8 cellular contexts compared by ENCODE assay signal in the genomic region with DNA sequence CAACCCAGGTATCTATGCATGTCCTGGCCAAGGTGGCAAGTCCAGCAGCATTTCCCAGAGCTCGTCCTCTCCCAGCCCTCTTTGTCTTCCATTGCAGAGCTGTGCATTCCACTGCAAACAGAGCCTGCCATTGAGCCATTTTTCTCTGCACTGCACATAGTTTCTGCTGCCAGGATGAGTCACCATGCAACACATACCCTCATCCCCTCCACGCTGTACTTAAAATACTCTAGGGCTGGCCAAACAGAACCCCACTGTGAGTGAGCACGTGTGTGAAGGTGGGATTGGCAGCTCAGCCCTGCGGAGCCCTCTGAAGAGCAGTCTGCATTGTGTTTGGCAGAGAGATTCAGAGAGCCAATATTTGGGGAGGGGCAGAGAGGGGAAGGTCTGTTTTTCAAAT. TPM values are rescaled to one million over a fixed set of nuclear protein-coding genes. Genes with fewer than 3 reads are reported as not detected.
DNase-seq lines count a peak whose midpoint lies in the region; ATAC-seq, FAIRE-seq and TF ChIP-seq lines count a peak whose summit lies in the region.

No MANE protein-coding gene starts in this region.

- H3K4me1 ChIP-seq in IMR-90 (ENCODE audit: control insufficient read depth, insufficient read depth, low read length): peaks cover 3% of the 10 kb centered on the region; the same call in 1 of the 2 replicates
- H3K4me1 ChIP-seq in small intestine (ENCODE audit: control insufficient read depth in 2 of 2, insufficient read depth in 1 of 2, low read depth in 1 of 2, low read length in 1 of 2): peaks cover 3 to 5% of the 10 kb centered on the region in 2 donors
- H3K4me1 ChIP-seq in Karpas-422 (ENCODE audit: low read length): peaks cover 5% of the 10 kb centered on the region

- H4K20me1 ChIP-seq in IMR-90 (ENCODE audit: insufficient read depth, low read length): no peaks in the 10 kb centered on the region
- no peaks in the 10 kb centered on the region for H4K20me1 ChIP-seq in Karpas-422 (ENCODE audit: insufficient read depth, low read depth, low read length)

- no peak overlapping the region for H3K23ac ChIP-seq in IMR-90 (ENCODE audit: low read depth, low read length)

- FAIRE-seq in small intestine (lab: Jason Lieb, UNC): no peak

- POLR2A ChIA-PET in IMR-90 (lab: Charles Lee; ENCODE audit: unreplicated experiment): no interaction called here

- H3K4me2 ChIP-seq in IMR-90 (ENCODE audit: low read depth, low read length) (no peak overlapping the region), Karpas-422 (ENCODE audit: low read depth, low read length, poor library complexity, severe bottlenecking) (no peak overlapping the region)

- H3K56ac ChIP-seq in IMR-90 (ENCODE audit: extremely low read depth, insufficient read depth, low read length): no peak overlapping the region

- H3K4me3 ChIP-seq in IMR-90 (ENCODE audit: insufficient read depth, low read depth, low read length): no peak overlapping the region
- H3K4me3 ChIP-seq in small intestine (ENCODE audit: low read depth in 1 of 2, low read length in 2 of 2): peak overlapping the region; percentile 14 to 34
- H3K4me3 ChIP-seq in Karpas-422 (ENCODE audit: low read length): no peak overlapping the region

- dilution Hi-C loops in IMR-90 (cut with HindIII; ENCODE audit: low sequenced_read_pairs, unreplicated experiment): no loop called here

- H2AK5ac ChIP-seq in IMR-90 (ENCODE audit: low read depth, low read length): no peak overlapping the region

- no peak for TF ChIP-seq CTCF in IMR-90 (conservative IDR thresholded peaks at IDR 0.05; ENCODE audit: low read depth, low read length)

- intact Hi-C loops in IMR-90 (cut with micrococcal nuclease): no loop called here
- intact Hi-C loops in head of caudate nucleus (cut with DNase I): loop anchor here (10.0 kb wide), 2 partner anchors 108 to 242 kb away; no protein-coding TSS in a partner anchor
- intact Hi-C loops in left colon (cut with DNase I, micrococcal nuclease): no loop called here

- DNase-seq in IMR-90 (peak; percentile 85), head of caudate nucleus (peak in 28 of 42 donors; percentile 26 to 89 (median 63)), small intestine (peak; percentile 57), Karpas-422 (no peak), left colon (no peak)
- no peak for DNase-seq in activated CD8-positive, alpha-beta memory T cell treated with anti-CD3 and anti-CD28 coated beads, Interleukin-2, amount 50 U/mL, for 4 hours

- CTCF ChIA-PET in IMR-90 (lab: Yijun Ruan, JAX): no interaction called here

- H3K27me3 ChIP-seq in IMR-90 (ENCODE audit: control insufficient read depth, insufficient read depth, low read length) (peaks cover 7% of the 10 kb centered on the region), small intestine (ENCODE audit: control insufficient read depth in 2 of 2, insufficient read depth in 2 of 2, low read length in 2 of 2) (no peaks in the 10 kb centered on the region), Karpas-422 (ENCODE audit: low read length) (no peaks in the 10 kb centered on the region)

- peak overlapping the region; percentile 10 for H2AK9ac ChIP-seq in IMR-90 (replicated peaks; ENCODE audit: low read depth, low read length, poor library complexity)

- H4K5ac ChIP-seq in IMR-90 (ENCODE audit: low read depth, low read length): no peak overlapping the region

- no peak for TF ChIP-seq POLR2A in IMR-90 (IDR thresholded peaks at IDR 0.05; ENCODE audit: low read depth, low read length)

- in situ Hi-C loops in IMR-90 (cut with MboI; ENCODE audit: low sequenced_read_pairs): loop anchor here (25.0 kb wide), 2 partner anchors 965 to 1610 kb away; a partner anchor contains a TSS

- H2AFZ ChIP-seq in IMR-90 (replicated peaks; ENCODE audit: low read length, poor library complexity) (peak overlapping the region; percentile 38), Karpas-422 (ENCODE audit: low read length) (no peak overlapping the region)

- no peak overlapping the region for H2BK5ac ChIP-seq in IMR-90 (ENCODE audit: low read depth, low read length, poor library complexity, severe bottlenecking)

- H4K8ac ChIP-seq in IMR-90 (ENCODE audit: low read depth in 2 of 2, low read length in 2 of 2): no peak overlapping the region; a peak in 1 of 4 replicates

- peak; percentile 24; the same call in 1 of the 2 replicates for TF ChIP-seq RAD21 in IMR-90 (IDR thresholded peaks at IDR 0.05; ENCODE audit: low read length)

- H3K14ac ChIP-seq in IMR-90 (replicated peaks; ENCODE audit: low read depth, low read length): no peak overlapping the region

- no peaks in the 10 kb centered on the region for H3K79me2 ChIP-seq in Karpas-422 (ENCODE audit: low read length)

- H4K91ac ChIP-seq in IMR-90 (ENCODE audit: insufficient read depth, low read depth, low read length): no peak overlapping the region

- H2BK120ac ChIP-seq in IMR-90 (ENCODE audit: low read depth, low read length): no peak overlapping the region

- H3K9ac ChIP-seq in IMR-90 (ENCODE audit: low read depth, low read length) (no peak overlapping the region), Karpas-422 (ENCODE audit: low read length) (no peak overlapping the region)

- no peak overlapping the region for H2BK15ac ChIP-seq in IMR-90 (ENCODE audit: low read depth, low read length)

- no peak overlapping the region for H2BK20ac ChIP-seq in IMR-90 (ENCODE audit: low read depth, low read length)

- no peak overlapping the region for H3K18ac ChIP-seq in IMR-90 (ENCODE audit: low read depth, low read length)

- no peak overlapping the region for H3K27ac ChIP-seq in IMR-90 (ENCODE audit: insufficient read depth, low read length)
- peak overlapping the region; percentile 85 to 92 for H3K27ac ChIP-seq in small intestine (ENCODE audit: low read depth in 1 of 2, low read length in 1 of 2)
- no peak overlapping the region for H3K27ac ChIP-seq in Karpas-422 (ENCODE audit: low read length)

- no peak overlapping the region for H3K4ac ChIP-seq in IMR-90 (ENCODE audit: low read depth, low read length)

- no peaks in the 10 kb centered on the region for H3K36me3 ChIP-seq in IMR-90 (ENCODE audit: control insufficient read depth, insufficient read depth, low read length)
- H3K36me3 ChIP-seq in small intestine (ENCODE audit: control insufficient read depth in 2 of 2, insufficient read depth in 2 of 2, low read length in 2 of 2): no peaks in the 10 kb centered on the region
- H3K36me3 ChIP-seq in Karpas-422 (ENCODE audit: insufficient read depth, low read length): no peaks in the 10 kb centered on the region

- H3K9me2 ChIP-seq in Karpas-422 (replicated peaks; ENCODE audit: insufficient read depth, low read length): no peaks in the 10 kb centered on the region

- WGBS in IMR-90 (ENCODE audit: extremely low coverage in 2 of 2, insufficient read length in 1 of 2), 2 experiments: 0% methylated on average over 1 of the region's 4 CpGs; no CpG with 5 or more reads in 1 of the 2 experiments
- 9 to 39% (median 14%) methylated on average over 4 of the region's 4 CpGs for WGBS in small intestine, 3 donors

- BruUV-seq in IMR-90 (replicated peaks; lab: Mats Ljungman, UMichigan): no TSS peak

- H3K9me3 ChIP-seq in IMR-90 (ENCODE audit: control insufficient read depth, insufficient read depth, low read length) (no peaks in the 10 kb centered on the region), small intestine (ENCODE audit: control insufficient read depth, low read depth) (no peaks in the 10 kb centered on the region), Karpas-422 (ENCODE audit: low read length) (no peaks in the 10 kb centered on the region)

- ATAC-seq in IMR-90 (ENCODE audit: low read depth): peak; percentile 30
- ATAC-seq in SK-N-SH treated with all-trans-retinoic acid at 6 μM for 48 hours: peak; percentile 60
- no peak for ATAC-seq in HG03571 (IDR thresholded peaks at IDR 0.05; ENCODE audit: unreplicated experiment)
- no peak for ATAC-seq in left colon

- peaks cover 6 to 7% of the 10 kb centered on the region in 2 experiments; a peak in 3 of 4 replicates for H3K79me1 ChIP-seq in IMR-90 (ENCODE audit: low read depth in 1 of 2, low read length in 2 of 2)

- H3K9me1 ChIP-seq in IMR-90 (ENCODE audit: insufficient read depth, low read length): no peaks in the 10 kb centered on the region; the same call in 1 of the 2 replicates

TF ChIP-seq in IMR-90, 13 proteins besides CTCF, POLR2A, EP300 and RAD21 (continues in another document):
- TF ChIP-seq RFX5 (IDR thresholded peaks at IDR 0.05; ENCODE audit: low read depth, low read length) (no peak), FOS (IDR thresholded peaks at IDR 0.05; ENCODE audit: low read depth, low read length) (peak; percentile 88), SMC3 (IDR thresholded peaks at IDR 0.05; ENCODE audit: low read depth, low read length) (no peak), MAZ (IDR thresholded peaks at IDR 0.05; ENCODE audit: borderline replicate concordance, low read depth, low read length) (peak; percentile 24; the same call in 1 of the 2 replicates), CEBPB (IDR thresholded peaks at IDR 0.05; ENCODE audit: low read depth, low read length) (peak; percentile 49; the same call in 1 of the 2 replicates), MAFK (IDR thresholded peaks at IDR 0.05; ENCODE audit: low read depth, low read length) (no peak)

TF ChIP-seq in SK-N-SH treated with all-trans-retinoic acid at 6 μM for 48 hours, 23 proteins besides CTCF, POLR2A, EP300 and RAD21 (continues in another document):
- no peak for TF ChIP-seq ESRRG (CRISPR knock-in tag; IDR thresholded peaks at IDR 0.05)
- TF ChIP-seq ZNF565 (CRISPR knock-in tag; conservative IDR thresholded peaks at IDR 0.05; ENCODE audit: low read depth): no peak
- no peak for TF ChIP-seq TOX (CRISPR knock-in tag; IDR thresholded peaks at IDR 0.05; ENCODE audit: borderline replicate concordance)
- no peak for TF ChIP-seq OSR1 (CRISPR knock-in tag; IDR thresholded peaks at IDR 0.05)
- no peak for TF ChIP-seq PPARA (CRISPR knock-in tag; IDR thresholded peaks at IDR 0.05; ENCODE audit: borderline replicate concordance)
- TF ChIP-seq, protein P1, sequence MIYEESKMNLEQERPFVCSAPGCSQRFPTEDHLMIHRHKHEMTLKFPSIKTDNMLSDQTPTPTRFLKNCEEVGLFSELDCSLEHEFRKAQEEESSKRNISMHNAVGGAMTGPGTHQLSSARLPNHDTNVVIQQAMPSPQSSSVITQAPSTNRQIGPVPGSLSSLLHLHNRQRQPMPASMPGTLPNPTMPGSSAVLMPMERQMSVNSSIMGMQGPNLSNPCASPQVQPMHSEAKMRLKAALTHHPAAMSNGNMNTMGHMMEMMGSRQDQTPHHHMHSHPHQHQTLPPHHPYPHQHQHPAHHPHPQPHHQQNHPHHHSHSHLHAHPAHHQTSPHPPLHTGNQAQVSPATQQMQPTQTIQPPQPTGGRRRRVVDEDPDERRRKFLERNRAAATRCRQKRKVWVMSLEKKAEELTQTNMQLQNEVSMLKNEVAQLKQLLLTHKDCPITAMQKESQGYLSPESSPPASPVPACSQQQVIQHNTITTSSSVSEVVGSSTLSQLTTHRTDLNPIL (CRISPR knock-in tag; IDR thresholded peaks at IDR 0.05; ENCODE audit: low read depth): no peak
- TF ChIP-seq RARB (CRISPR knock-in tag; IDR thresholded peaks at IDR 0.05): no peak

RNA-seq across cellular contexts. Expression of a gene that starts 3.9 kb away (rescaled TPM):
- 14.5 and 20.3 TPM in 2 replicates for total RNA-seq in IMR-90 (2012; rRNA removed)
- 22.1 and 24.6 TPM in 2 replicates for polyA plus RNA-seq in IMR-90 (2012; rRNA removed)
- 11.4 and 12.3 TPM in 2 replicates for polyA plus RNA-seq in IMR-90 (2012; cell fraction: cytosol; rRNA removed)
- polyA plus RNA-seq in IMR-90 (2012; cell fraction: nucleus; rRNA removed; ENCODE audit: low replicate concordance): 3.0 and 8.8 TPM in 2 replicates
- 100 to 1,000 TPM; 216 to 240 (median 238) TPM for polyA plus RNA-seq in small intestine
- not detected in 2 replicates for total RNA-seq in Karpas-422 (2014; rRNA removed; shearing (Covaris generic); ENCODE audit: low replicate concordance)
- 100 to 1,000 TPM; 697 to 795 TPM for total RNA-seq in left colon

Comparison
In these comparisons a context has a peak if more than half of its experiments do, and no peak if none do; other contexts are left out.
1. ATAC-seq: peak in IMR-90 (single experiment) and SK-N-SH treated with all-trans-retinoic acid at 6 μM for 48 hours (single experiment); none in HG03571 (single experiment) and left colon (single experiment).
2. DNase-seq: peak in IMR-90 (single experiment), head of caudate nucleus (28 of 42) and small intestine (single experiment); none in Karpas-422 (single experiment), activated CD8-positive, alpha-beta memory T cell treated with anti-CD3 and anti-CD28 coated beads, Interleukin-2, amount 50 U/mL, for 4 hours (single experiment) and left colon (0 of 2).
3. H3K27ac ChIP-seq: peak in small intestine (2 of 2); none in IMR-90 (single experiment) and Karpas-422 (single experiment).
4. H3K4me3 ChIP-seq: peak in small intestine (2 of 2); none in IMR-90 (single experiment) and Karpas-422 (single experiment).
5. RNA of a gene that starts 3.9 kb away (total RNA-seq): 697 to 795 TPM in left colon; 14.5 to 20.3 TPM in IMR-90 and not detected in Karpas-422; every median in the first group is over 10 times any median in the second.